ENCODE assay signal across 26 cellular contexts in the genomic region with DNA sequence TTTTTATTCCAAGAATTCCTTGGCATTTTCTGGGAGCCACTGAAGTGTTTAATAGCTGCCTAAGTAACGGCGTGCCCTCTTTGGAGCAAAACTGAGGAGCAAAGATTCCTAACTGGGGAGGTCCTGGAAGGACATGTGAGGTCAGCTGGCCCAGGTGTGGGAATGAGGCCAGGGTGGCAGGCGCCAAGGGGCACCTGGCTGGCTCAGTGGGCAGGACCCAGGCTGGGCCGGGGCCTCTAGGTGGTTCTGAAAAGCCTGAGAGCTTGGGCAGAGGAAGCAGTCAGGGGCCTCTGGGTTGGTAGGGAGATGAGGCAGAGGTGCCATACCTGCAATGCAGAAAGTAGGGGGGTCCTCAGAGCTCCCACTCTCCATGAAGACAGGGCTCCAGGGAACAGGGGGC. TPM values are rescaled to one million over a fixed set of nuclear protein-coding genes. Genes with fewer than 3 reads are reported as not detected.
"Had no signal": no experiment of that assay in that cellular context is flagged by ENCODE, and none has a peak within 500 bp of the region (broad histone marks: within the 10 kb centered on the region; RNA-seq: fewer than 3 reads in every experiment).

No MANE protein-coding gene starts in this region.

- H3K36me3 Mint-ChIP-seq: naive thymus-derived CD8-positive, alpha-beta T cell; type B pancreatic cell had no signal

- H3K9ac ChIP-seq: parathyroid adenoma had no signal

- H3K4me1 ChIP-seq: lower lobe of right lung, parathyroid adenoma, psoas muscle, right lobe of liver, tibial nerve, uterus had no signal

- H3K36me3 ChIP-seq: left lung, lower lobe of right lung, neutrophil, right lobe of liver, suprapubic skin, tibial nerve, uterus had no signal

- ATAC-seq: naive thymus-derived CD8-positive, alpha-beta T cell; psoas muscle; right lobe of liver had no signal

- H3K9me3 ChIP-seq: left lung, lower lobe of right lung, neutrophil, psoas muscle, right lobe of liver, suprapubic skin, tibial nerve, uterus had no signal

- H3K4me1 Mint-ChIP-seq: nephron had no signal

- H3K27me3 ChIP-seq: left lung, right lobe of liver, tibial nerve, uterus had no signal

- H3K27ac ChIP-seq: left lung, lower lobe of right lung, neutrophil, parathyroid adenoma, psoas muscle, right lobe of liver, suprapubic skin, tibial nerve, uterus had no signal

- H3K27ac Mint-ChIP-seq: nephron; stimulated activated naive CD8-positive, alpha-beta T cell treated with anti-CD3 and anti-CD28 coated beads, Interleukin-15, Interleukin-2, amounts not matched to agents 100 ng/mL and 50 ng/mL, for 24 hours; type B pancreatic cell had no signal

- H3K9me3 Mint-ChIP-seq: nephron; neural crest cell; stimulated activated naive CD8-positive, alpha-beta T cell treated with anti-CD3 and anti-CD28 coated beads, Interleukin-15, Interleukin-2, amounts not matched to agents 100 ng/mL and 50 ng/mL, for 24 hours; type B pancreatic cell had no signal

- DNase-seq: hippocampal formation; kidney; left colon; left lung; lower lobe of right lung; mammary epithelial cell; mesenchymal stem cell; naive thymus-derived CD8-positive, alpha-beta T cell; occipital lobe; psoas muscle; right lobe of liver; stimulated activated CD4-positive, alpha-beta T cell treated with anti-CD3 and anti-CD28 coated beads, Interleukin-1b, Interleukin-23, amount 100 ng/mL, for 48 hours; stimulated activated CD4-positive, alpha-beta T cell treated with anti-CD3 and anti-CD28 coated beads, Interleukin-2, amount 100 ng/mL, for 48 hours; stimulated activated CD4-positive, alpha-beta T cell treated with anti-CD3 and anti-CD28 coated beads, Interleukin-4, amount 100 ng/mL, for 4 hours; stimulated activated CD8-positive, alpha-beta memory T cell treated with anti-CD3 and anti-CD28 coated beads, Interleukin-4, amount 100 ng/mL, for 48 hours; stimulated activated naive CD4-positive, alpha-beta T cell; uterus had no signal

- H3K4me3 ChIP-seq: left lung, lower lobe of right lung, psoas muscle, right lobe of liver, smooth muscle cell, suprapubic skin, tibial nerve, uterus had no signal

- H3K4me3 Mint-ChIP-seq: nephron; neural crest cell; stimulated activated naive CD8-positive, alpha-beta T cell treated with anti-CD3 and anti-CD28 coated beads, Interleukin-15, Interleukin-2, amounts not matched to agents 100 ng/mL and 50 ng/mL, for 24 hours; type B pancreatic cell had no signal

- H2AFZ ChIP-seq: parathyroid adenoma had no signal

- H3K4me2 ChIP-seq: smooth muscle cell had no signal

RNA-seq across cellular contexts. Expression of gene DIO3, which starts 27.1 kb away (rescaled TPM):
- polyA plus RNA-seq: mammary epithelial cell; naive thymus-derived CD8-positive, alpha-beta T cell had no signal
